Comparison of ENCODE assay signal across 8 cellular contexts in the genomic region with DNA sequence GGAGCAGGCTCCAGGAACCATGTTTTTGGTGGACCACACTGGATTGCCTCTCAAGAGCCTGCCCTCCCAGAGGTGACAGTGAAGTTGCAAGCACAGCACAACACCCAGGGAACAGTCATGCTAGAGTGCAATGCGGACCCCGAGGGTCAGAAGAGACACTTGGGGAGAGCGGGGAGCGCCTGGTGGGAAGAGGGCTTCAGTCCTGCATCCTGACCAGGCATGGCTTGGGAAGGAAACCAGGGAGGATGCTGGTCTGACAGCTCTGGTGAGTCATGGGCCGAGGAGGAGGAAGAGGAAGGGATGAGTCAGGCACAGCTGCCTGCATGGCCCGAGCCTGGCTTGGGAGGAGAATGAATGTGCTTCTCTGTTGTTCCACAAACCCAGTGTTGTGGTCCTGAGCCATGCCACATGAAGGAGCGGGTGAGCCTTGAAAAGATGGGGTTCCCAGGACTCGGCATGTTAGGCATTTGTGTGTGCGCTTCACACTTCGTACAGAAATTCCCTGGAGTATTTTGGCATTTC. TPM values are rescaled to one million over a fixed set of nuclear protein-coding genes. Genes with fewer than 3 reads are reported as not detected.
A peak's percentile ranks its signal among the peaks of the same experiment; 100 is the strongest.
DNase-seq lines count a peak whose midpoint lies in the region; ATAC-seq and TF ChIP-seq lines count a peak whose summit lies in the region.

No MANE protein-coding gene starts in this region.

- ATAC-seq in GM21737 (IDR thresholded peaks at IDR 0.05; ENCODE audit: unreplicated experiment), result no peak

- no peak overlapping the region for H3K9ac ChIP-seq in HUES64 (ENCODE audit: low read depth, low read length)

- peak overlapping the region; percentile 88 for H3K27ac ChIP-seq in HUES64 (ENCODE audit: low read depth, low read length)

- peaks cover 18% of the 10 kb centered on the region for H3K4me1 Mint-ChIP-seq in activated CD4-positive, alpha-beta T cell treated with anti-CD3 and anti-CD28 coated beads, Interleukin-2, amount 10 ng/mL, durations not matched to agents 7 days and 5 days
- H3K4me1 Mint-ChIP-seq in endothelial cell (ENCODE audit: unreplicated experiment), result peaks cover 69% of the 10 kb centered on the region

- H3K9me3 Mint-ChIP-seq in activated CD4-positive, alpha-beta T cell treated with anti-CD3 and anti-CD28 coated beads, Interleukin-2, amount 10 ng/mL, durations not matched to agents 7 days and 5 days, result no peaks in the 10 kb centered on the region
- no peaks in the 10 kb centered on the region for H3K9me3 Mint-ChIP-seq in endothelial cell (ENCODE audit: unreplicated experiment)

- CTCF ChIA-PET in activated CD4-positive, alpha-beta T cell treated with anti-CD3 and anti-CD28 coated beads, Interleukin-2, amount 10 ng/mL, durations not matched to agents 7 days and 5 days (lab: Charles Lee), result interaction anchor here (2.2 kb wide), 1 partner anchor 11 kb away, joined by 8 read pairs; no protein-coding TSS in a partner anchor

- no peaks in the 10 kb centered on the region for H3K27me3 ChIP-seq in HUES64 (ENCODE audit: insufficient read depth, low read length)

- no peaks in the 10 kb centered on the region for H3K9me3 ChIP-seq in HUES64 (ENCODE audit: insufficient read depth, low read depth, low read length)

- H3K27ac Mint-ChIP-seq in activated CD4-positive, alpha-beta T cell treated with anti-CD3 and anti-CD28 coated beads, Interleukin-2, amount 10 ng/mL, durations not matched to agents 7 days and 5 days, result peak overlapping the region; percentile 61
- H3K27ac Mint-ChIP-seq in endothelial cell (ENCODE audit: unreplicated experiment), result peak overlapping the region; percentile 95

- 83% methylated on average over 10 of the region's 10 CpGs for WGBS in HUES64

- H3K4me3 Mint-ChIP-seq in activated CD4-positive, alpha-beta T cell treated with anti-CD3 and anti-CD28 coated beads, Interleukin-2, amount 10 ng/mL, durations not matched to agents 7 days and 5 days, result no peak overlapping the region
- H3K4me3 Mint-ChIP-seq in endothelial cell (ENCODE audit: unreplicated experiment), result peak overlapping the region; percentile 82

- TF ChIP-seq CTCF in endothelial cell (IDR thresholded peaks at IDR 0.05; ENCODE audit: unreplicated experiment), result no peak

- DNase-seq in AG08396 (ENCODE audit: low spot score) (peak; percentile 92), endothelial cell (ENCODE audit: low spot score) (peak; percentile 64), midbrain (lab: John Stamatoyannopoulos, UW) (peak; percentile 79), NCI-H2171 (lab: John Stamatoyannopoulos, UW) (no peak)
- peak; percentile 24 for DNase-seq in activated CD4-positive, alpha-beta T cell treated with anti-CD3 and anti-CD28 coated beads, Interleukin-2, amount 10 ng/mL, durations not matched to agents 7 days and 5 days
- DNase-seq in stimulated activated CD8-positive, alpha-beta memory T cell treated with anti-CD3 and anti-CD28 coated beads, Interleukin-7, amount 100 ng/mL, for 48 hours (ENCODE audit: extremely low read depth in 1 of 2, low read depth in 1 of 2), result peak; percentile 35 to 61

- no peak overlapping the region for H3K4me3 ChIP-seq in HUES64 (ENCODE audit: low read length)

- no peaks in the 10 kb centered on the region for H3K36me3 ChIP-seq in HUES64 (ENCODE audit: insufficient read depth, low read length)

- H3K4me1 ChIP-seq in HUES64 (ENCODE audit: insufficient read depth, low read length), result peaks cover 30% of the 10 kb centered on the region

- H3K36me3 Mint-ChIP-seq in activated CD4-positive, alpha-beta T cell treated with anti-CD3 and anti-CD28 coated beads, Interleukin-2, amount 10 ng/mL, durations not matched to agents 7 days and 5 days (ENCODE audit: low read depth), result no peaks in the 10 kb centered on the region
- H3K36me3 Mint-ChIP-seq in endothelial cell (ENCODE audit: low read depth, unreplicated experiment), result peaks cover 5% of the 10 kb centered on the region

- H3K27me3 Mint-ChIP-seq in activated CD4-positive, alpha-beta T cell treated with anti-CD3 and anti-CD28 coated beads, Interleukin-2, amount 10 ng/mL, durations not matched to agents 7 days and 5 days, result no peaks in the 10 kb centered on the region
- H3K27me3 Mint-ChIP-seq in endothelial cell (ENCODE audit: unreplicated experiment), result peaks cover 16% of the 10 kb centered on the region

- POLR2A ChIA-PET in activated CD4-positive, alpha-beta T cell treated with anti-CD3 and anti-CD28 coated beads, Interleukin-2, amount 10 ng/mL, durations not matched to agents 7 days and 5 days (lab: Charles Lee), result no interaction called here

RNA-seq across cellular contexts. Expression of gene ANKRD2, which starts 29.5 kb away (rescaled TPM):
- not detected for polyA plus RNA-seq in HUES64 (2013, experiment 1 of 2)
- not detected for polyA plus RNA-seq in HUES64 (2013, experiment 2 of 2)
- under 1 TPM in 1 of 2 experiments, not detected in 1; 0.37 TPM for total RNA-seq in activated CD4-positive, alpha-beta T cell treated with anti-CD3 and anti-CD28 coated beads, Interleukin-2, amount 10 ng/mL, durations not matched to agents 7 days and 5 days
- 0.33 TPM for total RNA-seq in endothelial cell (ENCODE audit: unreplicated experiment)

RNA-seq across cellular contexts. Expression of gene HOGA1, which starts 41.1 kb away (rescaled TPM):
- polyA plus RNA-seq in HUES64 (2013, experiment 1 of 2), result 0.30 TPM
- 0.57 TPM for polyA plus RNA-seq in HUES64 (2013, experiment 2 of 2)
- not detected for total RNA-seq in activated CD4-positive, alpha-beta T cell treated with anti-CD3 and anti-CD28 coated beads, Interleukin-2, amount 10 ng/mL, durations not matched to agents 7 days and 5 days
- total RNA-seq in endothelial cell (ENCODE audit: unreplicated experiment), result 0.85 TPM

RNA-seq across cellular contexts. Expression of gene UBTD1, which starts 44.4 kb away (rescaled TPM):
- 16.2 TPM for polyA plus RNA-seq in HUES64 (2013, experiment 1 of 2)
- 15.5 TPM for polyA plus RNA-seq in HUES64 (2013, experiment 2 of 2)
- under 1 TPM; 0.50 to 0.72 TPM for total RNA-seq in activated CD4-positive, alpha-beta T cell treated with anti-CD3 and anti-CD28 coated beads, Interleukin-2, amount 10 ng/mL, durations not matched to agents 7 days and 5 days
- 78.0 TPM for total RNA-seq in endothelial cell (ENCODE audit: unreplicated experiment)

RNA-seq across cellular contexts. Expression of gene MMS19, which starts 44.9 kb away (rescaled TPM):
- polyA plus RNA-seq in HUES64 (2013, experiment 1 of 2), result 81.8 TPM
- polyA plus RNA-seq in HUES64 (2013, experiment 2 of 2), result 92.4 TPM
- 10 to 100 TPM; 64.7 to 68.6 TPM for total RNA-seq in activated CD4-positive, alpha-beta T cell treated with anti-CD3 and anti-CD28 coated beads, Interleukin-2, amount 10 ng/mL, durations not matched to agents 7 days and 5 days
- total RNA-seq in endothelial cell (ENCODE audit: unreplicated experiment), result 127 TPM

RNA-seq across cellular contexts. Expression of gene C10orf62, which starts 46.4 kb away (rescaled TPM):
- polyA plus RNA-seq in HUES64 (2013, experiment 1 of 2), result not detected
- polyA plus RNA-seq in HUES64 (2013, experiment 2 of 2), result not detected
- not detected for total RNA-seq in activated CD4-positive, alpha-beta T cell treated with anti-CD3 and anti-CD28 coated beads, Interleukin-2, amount 10 ng/mL, durations not matched to agents 7 days and 5 days
- not detected for total RNA-seq in endothelial cell (ENCODE audit: unreplicated experiment)

Comparison
In these comparisons a context has a peak if more than half of its experiments do, and no peak if none do; other contexts are left out.
1. RNA of gene UBTD1, which starts 44.4 kb away (total RNA-seq): 78.0 TPM in endothelial cell (single experiment); 0.50 to 0.72 TPM in activated CD4-positive, alpha-beta T cell treated with anti-CD3 and anti-CD28 coated beads, Interleukin-2, amount 10 ng/mL, durations not matched to agents 7 days and 5 days; every median in the first group is over 10 times any median in the second.